In the genomic region with DNA sequence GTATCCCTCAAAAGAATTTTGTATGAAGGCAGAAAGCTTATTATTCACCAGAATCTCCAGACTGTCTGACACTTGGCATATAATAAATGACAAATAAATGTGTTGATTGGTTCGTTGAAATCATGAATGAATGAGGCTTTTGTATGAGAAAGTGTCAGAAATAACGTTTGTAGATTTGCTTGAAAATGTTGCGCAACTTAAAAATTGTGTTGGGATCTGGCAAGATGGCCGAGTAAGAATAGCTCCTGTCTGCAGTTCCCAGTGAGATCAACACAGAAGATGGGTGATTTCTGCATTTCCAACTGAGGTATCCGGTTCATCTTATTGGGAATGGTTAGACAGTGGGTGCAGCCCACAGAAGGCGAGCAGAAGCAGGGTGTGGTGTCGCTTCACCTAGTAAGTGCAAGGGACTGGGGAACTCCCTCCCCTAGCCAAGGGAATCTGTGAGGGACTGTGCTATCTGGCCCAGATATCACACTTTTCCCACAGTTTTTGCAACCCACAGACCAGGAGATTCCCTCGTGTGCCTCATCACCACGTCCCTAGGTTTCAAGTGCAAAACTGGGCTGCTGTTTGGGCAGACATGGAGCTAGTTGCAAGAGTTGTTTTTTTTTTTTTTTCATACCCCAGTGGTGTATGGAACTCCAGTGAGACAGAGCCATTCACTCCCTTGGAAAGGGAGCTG, we compare ENCODE assay signal across 30 cellular contexts.
"Had no signal": no experiment of that assay in that cellular context is flagged by ENCODE, and none has a peak within 500 bp of the region (broad histone marks: within the 10 kb centered on the region; RNA-seq: fewer than 3 reads in every experiment).

No MANE protein-coding gene starts in this region.

- H3K27ac ChIP-seq: colonic mucosa, esophagus muscularis mucosa, foreskin keratinocyte, gastroesophageal sphincter, heart right ventricle, ovary, psoas muscle, stomach, thyroid gland had no signal

- H3K27me3 ChIP-seq: colonic mucosa, esophagus muscularis mucosa, foreskin keratinocyte, gastroesophageal sphincter, heart right ventricle, ovary, stomach, thyroid gland had no signal

- H3K36me3 ChIP-seq: colonic mucosa, esophagus muscularis mucosa, gastroesophageal sphincter, heart right ventricle, ovary, stomach, thyroid gland had no signal

- H3K9me3 Mint-ChIP-seq: central memory CD8-positive, alpha-beta T cell; memory B cell; naive B cell; nephron progenitor cell had no signal

- H3K9me3 ChIP-seq: colonic mucosa, esophagus muscularis mucosa, gastroesophageal sphincter, heart right ventricle, mucosa of descending colon, ovary, psoas muscle, stomach, thyroid gland had no signal

- DNase-seq: colonic mucosa; dermis blood vessel endothelial cell; effector memory CD4-positive, alpha-beta T cell; foreskin keratinocyte; heart right ventricle; hippocampal formation; islet precursor cell; kidney glomerular epithelial cell; left colon; mucosa of descending colon; naive B cell; nephron progenitor cell; occipital lobe; ovary; psoas muscle; stimulated activated CD4-positive, alpha-beta T cell treated with anti-CD3 and anti-CD28 coated beads, Interleukin-12 subunit alpha, Interleukin-12 subunit beta, amount 100 ng/mL, for 4 hours; stimulated activated CD4-positive, alpha-beta T cell treated with anti-CD3 and anti-CD28 coated beads, Interleukin-1b, Interleukin-23, amount 100 ng/mL, for 48 hours; stimulated activated CD4-positive, alpha-beta T cell treated with anti-CD3 and anti-CD28 coated beads, Interleukin-4, amount 100 ng/mL, for 1 hour; stimulated activated CD8-positive, alpha-beta memory T cell treated with anti-CD3 and anti-CD28 coated beads, Interleukin-4, amount 100 ng/mL, for 48 hours; stimulated activated naive CD4-positive, alpha-beta T cell treated with Interleukin-2 at 50 U/mL for 16 hours; stomach; thyroid gland; trophoblast cell had no signal

- H3K4me3 Mint-ChIP-seq: central memory CD8-positive, alpha-beta T cell; memory B cell; nephron progenitor cell had no signal

- H3K4me2 ChIP-seq: smooth muscle cell had no signal

- H3K4me3 ChIP-seq: colonic mucosa, esophagus muscularis mucosa, gastroesophageal sphincter, heart right ventricle, lung, mucosa of descending colon, ovary, psoas muscle, smooth muscle cell, stomach, thyroid gland had no signal

- H3K27me3 Mint-ChIP-seq: central memory CD8-positive, alpha-beta T cell; memory B cell; naive B cell had no signal

- ATAC-seq: foreskin keratinocyte, gastroesophageal sphincter, left colon, mucosa of descending colon, psoas muscle had no signal

- H3K27ac Mint-ChIP-seq: memory B cell, naive B cell, nephron progenitor cell had no signal

- FAIRE-seq: endothelial cell of umbilical vein had no signal

- H3K4me1 ChIP-seq: colonic mucosa had no signal

- H3K36me3 Mint-ChIP-seq: memory B cell, naive B cell had no signal

- H3K4me1 Mint-ChIP-seq: central memory CD8-positive, alpha-beta T cell; memory B cell; naive B cell; nephron progenitor cell had no signal
